ENCODE assay signal across 31 cellular contexts in genomic region chr4:2104556-2105345, GRCh38. TPM values are rescaled to one million over a fixed set of nuclear protein-coding genes. Genes with fewer than 3 reads are reported as not detected.
"Had no signal": no experiment of that assay in that cellular context is flagged by ENCODE, and none has a peak within 500 bp of the region (broad histone marks: within the 10 kb centered on the region; RNA-seq: fewer than 3 reads in every experiment).

No MANE protein-coding gene starts in this region.

- H3K4me3 Mint-ChIP-seq: activated CD8-positive, alpha-beta T cell treated with anti-CD3 and anti-CD28 coated beads for 36 hours; activated naive CD8-positive, alpha-beta T cell treated with anti-CD3 and anti-CD28 coated beads for 36 hours; activated T-cell treated with anti-CD3 and anti-CD28 coated beads, Interleukin-2, amount 50 U/mL, for 72 hours; activated T-helper 17 cell treated with anti-CD3 and anti-CD28 coated beads, Interleukin-2, amount 50 U/mL, for 72 hours; T-helper 1 cell treated with Interleukin-12 subunit alpha and Interleukin-12 subunit beta and Interleukin-4 antibody, amounts not matched to agents 30 μg/mL and 1 μg/mL, for 36 hours; T-helper 2 cell treated with Interferon-gamma antibody and Interleukin-4, amounts not matched to agents 5 μg/mL and 100 μg/mL, for 36 hours; WTC11 had no signal

- H3K9ac ChIP-seq: SK-N-SH had no signal

- H3K4me1 ChIP-seq: ascending aorta, Peyer's patch, SJSA1 had no signal

- H3K36me3 Mint-ChIP-seq: WTC11 had no signal

- H3K4me1 Mint-ChIP-seq: activated T-helper 17 cell treated with anti-CD3 and anti-CD28 coated beads, Interleukin-2, amount 50 U/mL, for 72 hours; WTC11 had no signal

- H3K27me3 ChIP-seq: ascending aorta, Peyer's patch, SJSA1 had no signal

- H3K9me3 ChIP-seq: SJSA1, SK-N-SH had no signal

- H3K4me2 ChIP-seq: SK-N-SH had no signal

- DNase-seq: activated CD4-positive, alpha-beta T cell treated with anti-CD3 and anti-CD28 coated beads for 4 hours; activated CD4-positive, CD25-positive, alpha-beta regulatory T cell treated with anti-CD3 and anti-CD28 coated beads, Interleukin-2, amount 50 U/mL, for 72 hours; activated CD8-positive, alpha-beta T cell treated with anti-CD3 and anti-CD28 coated beads for 36 hours; activated effector memory CD4-positive, alpha-beta T cell treated with anti-CD3 and anti-CD28 coated beads, Interleukin-2, amount 50 U/mL, for 16 hours; activated naive CD4-positive, alpha-beta T cell; activated naive CD4-positive, alpha-beta T cell treated with anti-CD3 and anti-CD28 coated beads, Interleukin-2, amount 50 U/mL, for 16 hours; activated naive CD8-positive, alpha-beta T cell treated with anti-CD3 and anti-CD28 coated beads for 36 hours; activated T-cell treated with anti-CD3 and anti-CD28 coated beads, Interleukin-2, amount 50 U/mL, for 1 hour; activated T-cell treated with anti-CD3 and anti-CD28 coated beads, Interleukin-2, amount 50 U/mL, for 72 hours; amygdala; Karpas-422; NCI-H1092; NCI-H1436 treated with DMSO at 0.1 percent for 48 hours; NCI-H1694 treated with DMSO at 0.1 percent for 48 hours; NCI-H2029; NCI-H345; NCI-H510A; NCI-H526; NCI-H748 treated with DMSO at 0.1 percent for 48 hours; NK-92 treated with Interleukin-12 subunit alpha and Interleukin-12 subunit beta, amount 100 ng/mL, for 24 hours; Peyer's patch; RPMI8226; SHP77 treated with DMSO at 0.1 percent for 48 hours; SK-N-SH had no signal

- H3K4me3 ChIP-seq: ascending aorta, Peyer's patch, SJSA1 had no signal

- H3K36me3 ChIP-seq: ascending aorta, Peyer's patch, SJSA1 had no signal

- H3K27ac Mint-ChIP-seq: activated CD8-positive, alpha-beta T cell treated with anti-CD3 and anti-CD28 coated beads for 36 hours; activated naive CD8-positive, alpha-beta T cell treated with anti-CD3 and anti-CD28 coated beads for 36 hours; activated T-cell treated with anti-CD3 and anti-CD28 coated beads, Interleukin-2, amount 50 U/mL, for 72 hours; activated T-helper 17 cell treated with anti-CD3 and anti-CD28 coated beads, Interleukin-2, amount 50 U/mL, for 72 hours; T-helper 1 cell treated with Interleukin-12 subunit alpha and Interleukin-12 subunit beta and Interleukin-4 antibody, amounts not matched to agents 30 μg/mL and 1 μg/mL, for 36 hours; T-helper 2 cell treated with Interferon-gamma antibody and Interleukin-4, amounts not matched to agents 5 μg/mL and 100 μg/mL, for 36 hours; WTC11 had no signal

- ATAC-seq: activated CD8-positive, alpha-beta T cell treated with anti-CD3 and anti-CD28 coated beads for 36 hours; activated T-cell treated with anti-CD3 and anti-CD28 coated beads, Interleukin-2, amount 50 U/mL, for 72 hours; activated T-helper 17 cell treated with anti-CD3 and anti-CD28 coated beads, Interleukin-2, amount 50 U/mL, for 72 hours; PC-3; WTC11 had no signal

- H3K27ac ChIP-seq: ascending aorta, Peyer's patch, SJSA1 had no signal

RNA-seq across cellular contexts. Expression of gene NAT8L, which starts 45.6 kb away (rescaled TPM):
- total RNA-seq: ascending aorta, SJSA1 had no signal
